Comparison of ENCODE assay signal across 1 cellular context in the genomic region with DNA sequence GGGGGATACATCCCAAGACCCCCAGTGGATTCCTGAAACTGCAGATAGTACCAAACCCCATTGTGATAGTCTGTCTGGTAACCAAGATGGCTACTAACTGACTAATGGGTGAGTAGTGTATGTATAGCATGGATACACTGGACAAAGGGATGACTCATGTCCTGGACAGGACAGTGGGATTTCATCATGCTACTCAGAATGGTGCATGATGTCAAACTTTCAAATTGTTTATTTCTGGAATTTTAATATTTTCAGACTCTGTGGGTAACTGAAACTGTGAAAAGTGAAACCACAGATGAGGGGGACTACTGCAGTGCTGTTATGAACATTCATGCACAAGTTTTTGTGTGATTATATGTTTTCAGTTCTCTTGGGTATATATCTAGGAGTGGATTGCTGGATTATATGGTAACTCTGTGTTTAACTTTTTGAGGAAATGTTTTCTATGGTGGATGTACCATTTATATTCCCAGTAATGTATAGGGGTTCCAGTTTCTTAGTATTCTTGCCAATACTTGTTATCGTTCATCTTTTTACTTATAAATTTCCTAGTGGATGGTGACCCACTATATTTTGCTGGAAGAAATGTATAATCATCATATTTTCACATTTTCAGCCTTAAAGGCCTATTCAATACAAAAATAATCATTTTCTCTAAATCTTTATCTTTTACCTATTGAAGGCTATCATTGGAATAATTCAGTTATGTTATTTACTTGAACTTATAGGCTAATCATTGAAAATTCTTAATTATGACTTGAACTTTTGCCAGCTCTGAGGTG.
A peak's percentile ranks its signal among the peaks of the same experiment; 100 is the strongest.
TF ChIP-seq lines count a peak whose summit lies in the region.

No MANE protein-coding gene starts in this region.

TF ChIP-seq in K562, 482 proteins besides CTCF, POLR2A, EP300 and RAD21 (continued from another document and continues in another):
- TF ChIP-seq, protein P1, sequence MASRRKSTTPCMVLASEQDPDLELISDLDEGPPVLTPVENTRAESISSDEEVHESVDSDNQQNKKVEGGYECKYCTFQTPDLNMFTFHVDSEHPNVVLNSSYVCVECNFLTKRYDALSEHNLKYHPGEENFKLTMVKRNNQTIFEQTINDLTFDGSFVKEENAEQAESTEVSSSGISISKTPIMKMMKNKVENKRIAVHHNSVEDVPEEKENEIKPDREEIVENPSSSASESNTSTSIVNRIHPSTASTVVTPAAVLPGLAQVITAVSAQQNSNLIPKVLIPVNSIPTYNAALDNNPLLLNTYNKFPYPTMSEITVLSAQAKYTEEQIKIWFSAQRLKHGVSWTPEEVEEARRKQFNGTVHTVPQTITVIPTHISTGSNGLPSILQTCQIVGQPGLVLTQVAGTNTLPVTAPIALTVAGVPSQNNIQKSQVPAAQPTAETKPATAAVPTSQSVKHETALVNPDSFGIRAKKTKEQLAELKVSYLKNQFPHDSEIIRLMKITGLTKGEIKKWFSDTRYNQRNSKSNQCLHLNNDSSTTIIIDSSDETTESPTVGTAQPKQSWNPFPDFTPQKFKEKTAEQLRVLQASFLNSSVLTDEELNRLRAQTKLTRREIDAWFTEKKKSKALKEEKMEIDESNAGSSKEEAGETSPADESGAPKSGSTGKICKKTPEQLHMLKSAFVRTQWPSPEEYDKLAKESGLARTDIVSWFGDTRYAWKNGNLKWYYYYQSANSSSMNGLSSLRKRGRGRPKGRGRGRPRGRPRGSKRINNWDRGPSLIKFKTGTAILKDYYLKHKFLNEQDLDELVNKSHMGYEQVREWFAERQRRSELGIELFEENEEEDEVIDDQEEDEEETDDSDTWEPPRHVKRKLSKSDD (conservative IDR thresholded peaks at IDR 0.05; ENCODE audit: low read length): no peak
- TF ChIP-seq DMBX1 (CRISPR knock-in tag; IDR thresholded peaks at IDR 0.05; ENCODE audit: borderline replicate concordance): peak; percentile 84; the same call in 1 of the 2 replicates
- no peak for TF ChIP-seq ARID3B (CRISPR knock-in tag; IDR thresholded peaks at IDR 0.05; ENCODE audit: borderline replicate concordance)
- TF ChIP-seq, protein P2, sequence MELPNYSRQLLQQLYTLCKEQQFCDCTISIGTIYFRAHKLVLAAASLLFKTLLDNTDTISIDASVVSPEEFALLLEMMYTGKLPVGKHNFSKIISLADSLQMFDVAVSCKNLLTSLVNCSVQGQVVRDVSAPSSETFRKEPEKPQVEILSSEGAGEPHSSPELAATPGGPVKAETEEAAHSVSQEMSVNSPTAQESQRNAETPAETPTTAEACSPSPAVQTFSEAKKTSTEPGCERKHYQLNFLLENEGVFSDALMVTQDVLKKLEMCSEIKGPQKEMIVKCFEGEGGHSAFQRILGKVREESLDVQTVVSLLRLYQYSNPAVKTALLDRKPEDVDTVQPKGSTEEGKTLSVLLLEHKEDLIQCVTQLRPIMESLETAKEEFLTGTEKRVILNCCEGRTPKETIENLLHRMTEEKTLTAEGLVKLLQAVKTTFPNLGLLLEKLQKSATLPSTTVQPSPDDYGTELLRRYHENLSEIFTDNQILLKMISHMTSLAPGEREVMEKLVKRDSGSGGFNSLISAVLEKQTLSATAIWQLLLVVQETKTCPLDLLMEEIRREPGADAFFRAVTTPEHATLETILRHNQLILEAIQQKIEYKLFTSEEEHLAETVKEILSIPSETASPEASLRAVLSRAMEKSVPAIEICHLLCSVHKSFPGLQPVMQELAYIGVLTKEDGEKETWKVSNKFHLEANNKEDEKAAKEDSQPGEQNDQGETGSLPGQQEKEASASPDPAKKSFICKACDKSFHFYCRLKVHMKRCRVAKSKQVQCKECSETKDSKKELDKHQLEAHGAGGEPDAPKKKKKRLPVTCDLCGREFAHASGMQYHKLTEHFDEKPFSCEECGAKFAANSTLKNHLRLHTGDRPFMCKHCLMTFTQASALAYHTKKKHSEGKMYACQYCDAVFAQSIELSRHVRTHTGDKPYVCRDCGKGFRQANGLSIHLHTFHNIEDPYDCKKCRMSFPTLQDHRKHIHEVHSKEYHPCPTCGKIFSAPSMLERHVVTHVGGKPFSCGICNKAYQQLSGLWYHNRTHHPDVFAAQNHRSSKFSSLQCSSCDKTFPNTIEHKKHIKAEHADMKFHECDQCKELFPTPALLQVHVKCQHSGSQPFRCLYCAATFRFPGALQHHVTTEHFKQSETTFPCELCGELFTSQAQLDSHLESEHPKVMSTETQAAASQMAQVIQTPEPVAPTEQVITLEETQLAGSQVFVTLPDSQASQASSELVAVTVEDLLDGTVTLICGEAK (IDR thresholded peaks at IDR 0.05): no peak
- TF ChIP-seq, protein P2 (CRISPR knock-in tag; IDR thresholded peaks at IDR 0.05): no peak
- no peak for TF ChIP-seq ZNF436 (CRISPR knock-in tag; IDR thresholded peaks at IDR 0.05)
- no peak for TF ChIP-seq ZNF449 (CRISPR knock-in tag; IDR thresholded peaks at IDR 0.05)
- TF ChIP-seq, protein P3, sequence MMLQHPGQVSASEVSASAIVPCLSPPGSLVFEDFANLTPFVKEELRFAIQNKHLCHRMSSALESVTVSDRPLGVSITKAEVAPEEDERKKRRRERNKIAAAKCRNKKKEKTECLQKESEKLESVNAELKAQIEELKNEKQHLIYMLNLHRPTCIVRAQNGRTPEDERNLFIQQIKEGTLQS (IDR thresholded peaks at IDR 0.05): peak; percentile 98
- TF ChIP-seq, protein P3 (CRISPR knock-in tag; conservative IDR thresholded peaks at IDR 0.05): peak; percentile 59; the same call in 1 of the 2 replicates
- no peak for TF ChIP-seq RBM34 (IDR thresholded peaks at IDR 0.05; ENCODE audit: borderline replicate concordance, insufficient read depth, low read length)
- peak; percentile 64; the same call in 1 of the 2 replicates for TF ChIP-seq FOXJ2 (tag; IDR thresholded peaks at IDR 0.05)
- TF ChIP-seq ZNF316 (IDR thresholded peaks at IDR 0.05): peak; percentile 85
- TF ChIP-seq ZNF668 (CRISPR knock-in tag; IDR thresholded peaks at IDR 0.05): no peak
- TF ChIP-seq ELF1 (tag; IDR thresholded peaks at IDR 0.05): no peak
- TF ChIP-seq GTF2E2 (tag; IDR thresholded peaks at IDR 0.05): peak; percentile 71; the same call in 1 of the 2 replicates
- no peak for TF ChIP-seq NBN (IDR thresholded peaks at IDR 0.05; ENCODE audit: low read depth)
- TF ChIP-seq KLF1 (tag; IDR thresholded peaks at IDR 0.05): no peak
- TF ChIP-seq ZNF23 (CRISPR knock-in tag; IDR thresholded peaks at IDR 0.05): no peak
- no peak for TF ChIP-seq E2F3 (CRISPR knock-in tag; IDR thresholded peaks at IDR 0.05)
- peak; percentile 80 for TF ChIP-seq CEBPG (CRISPR knock-in tag; IDR thresholded peaks at IDR 0.05)
- TF ChIP-seq CEBPG (tag; conservative IDR thresholded peaks at IDR 0.05 in 1 of 2, IDR thresholded peaks at IDR 0.05 in 1 of 2): peak in 1 of 2 experiments; percentile 87; a peak in 2 of 4 replicates
- TF ChIP-seq NONO (IDR thresholded peaks at IDR 0.05; ENCODE audit: low read depth in 2 of 2, low read length in 1 of 2): no peak
- peak; percentile 39 for TF ChIP-seq FOS (IDR thresholded peaks at IDR 0.05; ENCODE audit: extremely low read depth, insufficient read length)
- 0 out of 2 replicates have a peak, but pooled peaks have one; percentile 42 for TF ChIP-seq NFRKB (IDR thresholded peaks at IDR 0.05; ENCODE audit: low read depth)
- TF ChIP-seq ATF4 (CRISPR knock-in tag; IDR thresholded peaks at IDR 0.05): peak; percentile 71
- TF ChIP-seq RBM14 (IDR thresholded peaks at IDR 0.05; ENCODE audit: borderline replicate concordance, insufficient read depth, low read depth, low read length): no peak
- TF ChIP-seq ZBTB8A (IDR thresholded peaks at IDR 0.05; ENCODE audit: partially characterized antibody): no peak
- TF ChIP-seq ZBTB9 (CRISPR knock-in tag; IDR thresholded peaks at IDR 0.05): no peak
- TF ChIP-seq, protein P4, sequence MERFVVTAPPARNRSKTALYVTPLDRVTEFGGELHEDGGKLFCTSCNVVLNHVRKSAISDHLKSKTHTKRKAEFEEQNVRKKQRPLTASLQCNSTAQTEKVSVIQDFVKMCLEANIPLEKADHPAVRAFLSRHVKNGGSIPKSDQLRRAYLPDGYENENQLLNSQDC (CRISPR knock-in tag; IDR thresholded peaks at IDR 0.05): no peak
- TF ChIP-seq, protein P5, sequence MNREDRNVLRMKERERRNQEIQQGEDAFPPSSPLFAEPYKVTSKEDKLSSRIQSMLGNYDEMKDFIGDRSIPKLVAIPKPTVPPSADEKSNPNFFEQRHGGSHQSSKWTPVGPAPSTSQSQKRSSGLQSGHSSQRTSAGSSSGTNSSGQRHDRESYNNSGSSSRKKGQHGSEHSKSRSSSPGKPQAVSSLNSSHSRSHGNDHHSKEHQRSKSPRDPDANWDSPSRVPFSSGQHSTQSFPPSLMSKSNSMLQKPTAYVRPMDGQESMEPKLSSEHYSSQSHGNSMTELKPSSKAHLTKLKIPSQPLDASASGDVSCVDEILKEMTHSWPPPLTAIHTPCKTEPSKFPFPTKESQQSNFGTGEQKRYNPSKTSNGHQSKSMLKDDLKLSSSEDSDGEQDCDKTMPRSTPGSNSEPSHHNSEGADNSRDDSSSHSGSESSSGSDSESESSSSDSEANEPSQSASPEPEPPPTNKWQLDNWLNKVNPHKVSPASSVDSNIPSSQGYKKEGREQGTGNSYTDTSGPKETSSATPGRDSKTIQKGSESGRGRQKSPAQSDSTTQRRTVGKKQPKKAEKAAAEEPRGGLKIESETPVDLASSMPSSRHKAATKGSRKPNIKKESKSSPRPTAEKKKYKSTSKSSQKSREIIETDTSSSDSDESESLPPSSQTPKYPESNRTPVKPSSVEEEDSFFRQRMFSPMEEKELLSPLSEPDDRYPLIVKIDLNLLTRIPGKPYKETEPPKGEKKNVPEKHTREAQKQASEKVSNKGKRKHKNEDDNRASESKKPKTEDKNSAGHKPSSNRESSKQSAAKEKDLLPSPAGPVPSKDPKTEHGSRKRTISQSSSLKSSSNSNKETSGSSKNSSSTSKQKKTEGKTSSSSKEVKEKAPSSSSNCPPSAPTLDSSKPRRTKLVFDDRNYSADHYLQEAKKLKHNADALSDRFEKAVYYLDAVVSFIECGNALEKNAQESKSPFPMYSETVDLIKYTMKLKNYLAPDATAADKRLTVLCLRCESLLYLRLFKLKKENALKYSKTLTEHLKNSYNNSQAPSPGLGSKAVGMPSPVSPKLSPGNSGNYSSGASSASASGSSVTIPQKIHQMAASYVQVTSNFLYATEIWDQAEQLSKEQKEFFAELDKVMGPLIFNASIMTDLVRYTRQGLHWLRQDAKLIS (CRISPR knock-in tag; IDR thresholded peaks at IDR 0.05): no peak
